ENCODE assay signal across 1 cellular context in the genomic region with DNA sequence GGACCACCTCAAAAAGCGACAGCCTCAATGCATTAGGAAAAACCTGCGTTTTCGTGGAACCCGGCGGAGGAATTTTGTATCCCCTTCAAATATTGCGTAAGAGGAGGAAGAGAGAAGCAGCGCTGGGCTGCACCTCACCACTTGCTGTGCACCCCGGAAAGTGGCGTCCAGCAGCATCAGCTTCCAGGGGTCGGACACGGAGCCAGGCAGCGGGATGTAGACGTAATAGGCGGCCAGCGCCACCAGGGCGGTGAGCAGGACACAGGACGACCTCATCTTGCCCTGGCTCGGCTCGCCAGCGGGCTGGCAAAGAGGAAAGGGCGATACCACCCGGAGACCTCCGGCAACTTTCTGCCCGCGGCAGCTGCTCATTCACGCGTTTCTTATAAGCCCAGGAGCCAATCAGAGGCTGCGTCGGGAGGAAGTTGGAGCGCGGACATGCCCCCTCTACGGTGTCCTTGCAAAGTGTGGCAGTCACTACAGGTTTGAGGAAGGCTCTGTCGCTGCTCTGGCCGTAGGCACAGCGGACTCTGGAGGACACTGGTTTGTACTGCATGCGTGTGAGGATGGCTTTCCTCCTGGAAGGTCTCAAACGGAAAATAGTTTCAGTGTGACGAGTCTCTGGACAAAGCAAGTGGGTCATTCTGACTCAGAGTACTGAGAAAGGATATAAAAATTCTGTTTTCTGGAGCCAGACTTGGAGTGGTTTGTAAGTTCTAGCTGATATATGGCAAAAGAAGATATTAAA.
TF ChIP-seq lines count a peak whose summit lies in the region.

A gene with protein sequence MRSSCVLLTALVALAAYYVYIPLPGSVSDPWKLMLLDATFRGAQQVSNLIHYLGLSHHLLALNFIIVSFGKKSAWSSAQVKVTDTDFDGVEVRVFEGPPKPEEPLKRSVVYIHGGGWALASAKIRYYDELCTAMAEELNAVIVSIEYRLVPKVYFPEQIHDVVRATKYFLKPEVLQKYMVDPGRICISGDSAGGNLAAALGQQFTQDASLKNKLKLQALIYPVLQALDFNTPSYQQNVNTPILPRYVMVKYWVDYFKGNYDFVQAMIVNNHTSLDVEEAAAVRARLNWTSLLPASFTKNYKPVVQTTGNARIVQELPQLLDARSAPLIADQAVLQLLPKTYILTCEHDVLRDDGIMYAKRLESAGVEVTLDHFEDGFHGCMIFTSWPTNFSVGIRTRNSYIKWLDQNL (minus strand): TSS at position 359 of the 748 bp plus-strand sequence. CDS start 83 bp downstream, at position 276.

TF ChIP-seq in HepG2, 621 proteins besides CTCF, POLR2A, EP300 and RAD21 (continued from another document and continues in another):
- TF ChIP-seq, protein P1, sequence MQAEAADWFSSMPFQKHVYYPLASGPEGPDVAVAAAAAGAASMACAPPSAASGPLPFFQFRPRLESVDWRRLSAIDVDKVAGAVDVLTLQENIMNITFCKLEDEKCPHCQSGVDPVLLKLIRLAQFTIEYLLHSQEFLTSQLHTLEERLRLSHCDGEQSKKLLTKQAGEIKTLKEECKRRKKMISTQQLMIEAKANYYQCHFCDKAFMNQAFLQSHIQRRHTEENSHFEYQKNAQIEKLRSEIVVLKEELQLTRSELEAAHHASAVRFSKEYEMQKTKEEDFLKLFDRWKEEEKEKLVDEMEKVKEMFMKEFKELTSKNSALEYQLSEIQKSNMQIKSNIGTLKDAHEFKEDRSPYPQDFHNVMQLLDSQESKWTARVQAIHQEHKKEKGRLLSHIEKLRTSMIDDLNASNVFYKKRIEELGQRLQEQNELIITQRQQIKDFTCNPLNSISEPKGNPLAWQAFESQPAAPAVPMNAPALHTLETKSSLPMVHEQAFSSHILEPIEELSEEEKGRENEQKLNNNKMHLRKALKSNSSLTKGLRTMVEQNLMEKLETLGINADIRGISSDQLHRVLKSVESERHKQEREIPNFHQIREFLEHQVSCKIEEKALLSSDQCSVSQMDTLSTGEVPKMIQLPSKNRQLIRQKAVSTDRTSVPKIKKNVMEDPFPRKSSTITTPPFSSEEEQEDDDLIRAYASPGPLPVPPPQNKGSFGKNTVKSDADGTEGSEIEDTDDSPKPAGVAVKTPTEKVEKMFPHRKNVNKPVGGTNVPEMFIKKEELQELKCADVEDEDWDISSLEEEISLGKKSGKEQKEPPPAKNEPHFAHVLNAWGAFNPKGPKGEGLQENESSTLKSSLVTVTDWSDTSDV (CRISPR knock-in tag; IDR thresholded peaks at IDR 0.05): no peak
- TF ChIP-seq ZNF572 (CRISPR knock-in tag; IDR thresholded peaks at IDR 0.05): no peak
- 0 out of 2 replicates have a peak, but pooled peaks have one; percentile 73 for TF ChIP-seq ZNF776 (CRISPR knock-in tag; IDR thresholded peaks at IDR 0.05)
- peak; percentile 62 for TF ChIP-seq ZNF350 (CRISPR knock-in tag; IDR thresholded peaks at IDR 0.05; ENCODE audit: borderline replicate concordance, low read depth)
- no peak for TF ChIP-seq NCOA5 (CRISPR knock-in tag; IDR thresholded peaks at IDR 0.05)
- TF ChIP-seq, protein P2, sequence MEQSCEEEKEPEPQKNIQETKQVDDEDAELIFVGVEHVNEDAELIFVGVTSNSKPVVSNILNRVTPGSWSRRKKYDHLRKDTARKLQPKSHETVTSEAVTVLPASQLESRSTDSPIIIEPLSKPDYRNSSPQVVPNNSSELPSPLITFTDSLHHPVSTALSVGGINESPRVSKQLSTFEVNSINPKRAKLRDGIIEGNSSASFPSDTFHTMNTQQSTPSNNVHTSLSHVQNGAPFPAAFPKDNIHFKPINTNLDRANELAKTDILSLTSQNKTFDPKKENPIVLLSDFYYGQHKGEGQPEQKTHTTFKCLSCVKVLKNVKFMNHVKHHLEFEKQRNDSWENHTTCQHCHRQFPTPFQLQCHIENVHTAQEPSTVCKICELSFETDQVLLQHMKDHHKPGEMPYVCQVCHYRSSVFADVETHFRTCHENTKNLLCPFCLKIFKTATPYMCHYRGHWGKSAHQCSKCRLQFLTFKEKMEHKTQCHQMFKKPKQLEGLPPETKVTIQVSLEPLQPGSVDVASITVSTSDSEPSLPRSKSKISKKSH (CRISPR knock-in tag; IDR thresholded peaks at IDR 0.05; ENCODE audit: borderline replicate concordance): peak; percentile 74; the same call in 1 of the 2 replicates
- TF ChIP-seq, protein P3, sequence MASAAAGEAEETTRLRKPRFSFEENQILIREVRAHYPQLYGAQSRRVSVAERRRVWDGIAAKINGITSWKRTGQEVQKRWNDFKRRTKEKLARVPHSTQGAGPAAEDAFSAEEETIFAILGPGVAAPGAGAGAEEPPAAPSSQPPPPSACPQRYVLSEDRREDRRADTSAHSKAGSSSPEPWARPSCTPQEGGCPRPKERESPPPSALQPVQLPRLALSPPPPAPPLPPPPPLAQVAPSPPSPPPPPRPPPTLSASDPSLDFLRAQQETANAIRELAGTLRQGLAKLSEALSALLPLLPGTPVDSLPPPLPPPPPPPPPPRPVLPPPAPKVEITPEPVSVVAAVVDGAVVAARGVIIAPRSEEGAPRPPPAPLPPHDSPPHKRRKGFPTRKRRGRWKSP (CRISPR knock-in tag; IDR thresholded peaks at IDR 0.05): peak; percentile 36; the same call in 1 of the 2 replicates
- TF ChIP-seq ZNF232 (CRISPR knock-in tag; IDR thresholded peaks at IDR 0.05; ENCODE audit: borderline replicate concordance): no peak; the same call in 1 of the 2 replicates
- no peak for TF ChIP-seq ZNF3 (CRISPR knock-in tag; IDR thresholded peaks at IDR 0.05)
- peak; percentile 81 for TF ChIP-seq NFYC (CRISPR knock-in tag; IDR thresholded peaks at IDR 0.05)
- no peak for TF ChIP-seq ZZZ3 (CRISPR knock-in tag; IDR thresholded peaks at IDR 0.05; ENCODE audit: borderline replicate concordance)
- TF ChIP-seq, protein P4, sequence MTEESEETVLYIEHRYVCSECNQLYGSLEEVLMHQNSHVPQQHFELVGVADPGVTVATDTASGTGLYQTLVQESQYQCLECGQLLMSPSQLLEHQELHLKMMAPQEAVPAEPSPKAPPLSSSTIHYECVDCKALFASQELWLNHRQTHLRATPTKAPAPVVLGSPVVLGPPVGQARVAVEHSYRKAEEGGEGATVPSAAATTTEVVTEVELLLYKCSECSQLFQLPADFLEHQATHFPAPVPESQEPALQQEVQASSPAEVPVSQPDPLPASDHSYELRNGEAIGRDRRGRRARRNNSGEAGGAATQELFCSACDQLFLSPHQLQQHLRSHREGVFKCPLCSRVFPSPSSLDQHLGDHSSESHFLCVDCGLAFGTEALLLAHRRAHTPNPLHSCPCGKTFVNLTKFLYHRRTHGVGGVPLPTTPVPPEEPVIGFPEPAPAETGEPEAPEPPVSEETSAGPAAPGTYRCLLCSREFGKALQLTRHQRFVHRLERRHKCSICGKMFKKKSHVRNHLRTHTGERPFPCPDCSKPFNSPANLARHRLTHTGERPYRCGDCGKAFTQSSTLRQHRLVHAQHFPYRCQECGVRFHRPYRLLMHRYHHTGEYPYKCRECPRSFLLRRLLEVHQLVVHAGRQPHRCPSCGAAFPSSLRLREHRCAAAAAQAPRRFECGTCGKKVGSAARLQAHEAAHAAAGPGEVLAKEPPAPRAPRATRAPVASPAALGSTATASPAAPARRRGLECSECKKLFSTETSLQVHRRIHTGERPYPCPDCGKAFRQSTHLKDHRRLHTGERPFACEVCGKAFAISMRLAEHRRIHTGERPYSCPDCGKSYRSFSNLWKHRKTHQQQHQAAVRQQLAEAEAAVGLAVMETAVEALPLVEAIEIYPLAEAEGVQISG (CRISPR knock-in tag; IDR thresholded peaks at IDR 0.05): peak; percentile 93
- peak; percentile 64; the same call in 1 of the 2 replicates for TF ChIP-seq MED1 (CRISPR knock-in tag; IDR thresholded peaks at IDR 0.05)
- TF ChIP-seq PAWR (CRISPR knock-in tag; IDR thresholded peaks at IDR 0.05; ENCODE audit: borderline replicate concordance): no peak
- TF ChIP-seq ZKSCAN8 (CRISPR knock-in tag; IDR thresholded peaks at IDR 0.05; ENCODE audit: borderline replicate concordance): 0 out of 2 replicates have a peak, but pooled peaks have one; percentile 14
- no peak for TF ChIP-seq ZNF251 (CRISPR knock-in tag; IDR thresholded peaks at IDR 0.05)
- TF ChIP-seq GTF3A (CRISPR knock-in tag; conservative IDR thresholded peaks at IDR 0.05): no peak
- TF ChIP-seq TCF12 (IDR thresholded peaks at IDR 0.05): no peak
- 0 out of 2 replicates have a peak, but pooled peaks have one; percentile 46 for TF ChIP-seq TCF12 (CRISPR knock-in tag; IDR thresholded peaks at IDR 0.05)
- no peak for TF ChIP-seq RARG (CRISPR knock-in tag; IDR thresholded peaks at IDR 0.05; ENCODE audit: low read depth)
- TF ChIP-seq, protein P5, sequence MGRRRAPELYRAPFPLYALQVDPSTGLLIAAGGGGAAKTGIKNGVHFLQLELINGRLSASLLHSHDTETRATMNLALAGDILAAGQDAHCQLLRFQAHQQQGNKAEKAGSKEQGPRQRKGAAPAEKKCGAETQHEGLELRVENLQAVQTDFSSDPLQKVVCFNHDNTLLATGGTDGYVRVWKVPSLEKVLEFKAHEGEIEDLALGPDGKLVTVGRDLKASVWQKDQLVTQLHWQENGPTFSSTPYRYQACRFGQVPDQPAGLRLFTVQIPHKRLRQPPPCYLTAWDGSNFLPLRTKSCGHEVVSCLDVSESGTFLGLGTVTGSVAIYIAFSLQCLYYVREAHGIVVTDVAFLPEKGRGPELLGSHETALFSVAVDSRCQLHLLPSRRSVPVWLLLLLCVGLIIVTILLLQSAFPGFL (CRISPR knock-in tag; IDR thresholded peaks at IDR 0.05): no peak
- TF ChIP-seq ZC3H4 (CRISPR knock-in tag; IDR thresholded peaks at IDR 0.05; ENCODE audit: borderline replicate concordance): no peak
- TF ChIP-seq, protein P6, sequence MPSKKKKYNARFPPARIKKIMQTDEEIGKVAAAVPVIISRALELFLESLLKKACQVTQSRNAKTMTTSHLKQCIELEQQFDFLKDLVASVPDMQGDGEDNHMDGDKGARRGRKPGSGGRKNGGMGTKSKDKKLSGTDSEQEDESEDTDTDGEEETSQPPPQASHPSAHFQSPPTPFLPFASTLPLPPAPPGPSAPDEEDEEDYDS (CRISPR knock-in tag; IDR thresholded peaks at IDR 0.05): peak; percentile 99
- no peak; the same call in 1 of the 2 replicates for TF ChIP-seq SAFB2 (CRISPR knock-in tag; IDR thresholded peaks at IDR 0.05; ENCODE audit: borderline replicate concordance, low read depth)
- no peak for TF ChIP-seq SKI (IDR thresholded peaks at IDR 0.05; ENCODE audit: partially characterized antibody)
- no peak for TF ChIP-seq ZNF224 (CRISPR knock-in tag; IDR thresholded peaks at IDR 0.05)
- no peak for TF ChIP-seq JDP2 (CRISPR knock-in tag; IDR thresholded peaks at IDR 0.05; ENCODE audit: borderline replicate concordance)
- TF ChIP-seq, protein P7, sequence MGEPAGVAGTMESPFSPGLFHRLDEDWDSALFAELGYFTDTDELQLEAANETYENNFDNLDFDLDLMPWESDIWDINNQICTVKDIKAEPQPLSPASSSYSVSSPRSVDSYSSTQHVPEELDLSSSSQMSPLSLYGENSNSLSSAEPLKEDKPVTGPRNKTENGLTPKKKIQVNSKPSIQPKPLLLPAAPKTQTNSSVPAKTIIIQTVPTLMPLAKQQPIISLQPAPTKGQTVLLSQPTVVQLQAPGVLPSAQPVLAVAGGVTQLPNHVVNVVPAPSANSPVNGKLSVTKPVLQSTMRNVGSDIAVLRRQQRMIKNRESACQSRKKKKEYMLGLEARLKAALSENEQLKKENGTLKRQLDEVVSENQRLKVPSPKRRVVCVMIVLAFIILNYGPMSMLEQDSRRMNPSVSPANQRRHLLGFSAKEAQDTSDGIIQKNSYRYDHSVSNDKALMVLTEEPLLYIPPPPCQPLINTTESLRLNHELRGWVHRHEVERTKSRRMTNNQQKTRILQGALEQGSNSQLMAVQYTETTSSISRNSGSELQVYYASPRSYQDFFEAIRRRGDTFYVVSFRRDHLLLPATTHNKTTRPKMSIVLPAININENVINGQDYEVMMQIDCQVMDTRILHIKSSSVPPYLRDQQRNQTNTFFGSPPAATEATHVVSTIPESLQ (CRISPR knock-in tag; conservative IDR thresholded peaks at IDR 0.05): no peak
- TF ChIP-seq, protein P8, sequence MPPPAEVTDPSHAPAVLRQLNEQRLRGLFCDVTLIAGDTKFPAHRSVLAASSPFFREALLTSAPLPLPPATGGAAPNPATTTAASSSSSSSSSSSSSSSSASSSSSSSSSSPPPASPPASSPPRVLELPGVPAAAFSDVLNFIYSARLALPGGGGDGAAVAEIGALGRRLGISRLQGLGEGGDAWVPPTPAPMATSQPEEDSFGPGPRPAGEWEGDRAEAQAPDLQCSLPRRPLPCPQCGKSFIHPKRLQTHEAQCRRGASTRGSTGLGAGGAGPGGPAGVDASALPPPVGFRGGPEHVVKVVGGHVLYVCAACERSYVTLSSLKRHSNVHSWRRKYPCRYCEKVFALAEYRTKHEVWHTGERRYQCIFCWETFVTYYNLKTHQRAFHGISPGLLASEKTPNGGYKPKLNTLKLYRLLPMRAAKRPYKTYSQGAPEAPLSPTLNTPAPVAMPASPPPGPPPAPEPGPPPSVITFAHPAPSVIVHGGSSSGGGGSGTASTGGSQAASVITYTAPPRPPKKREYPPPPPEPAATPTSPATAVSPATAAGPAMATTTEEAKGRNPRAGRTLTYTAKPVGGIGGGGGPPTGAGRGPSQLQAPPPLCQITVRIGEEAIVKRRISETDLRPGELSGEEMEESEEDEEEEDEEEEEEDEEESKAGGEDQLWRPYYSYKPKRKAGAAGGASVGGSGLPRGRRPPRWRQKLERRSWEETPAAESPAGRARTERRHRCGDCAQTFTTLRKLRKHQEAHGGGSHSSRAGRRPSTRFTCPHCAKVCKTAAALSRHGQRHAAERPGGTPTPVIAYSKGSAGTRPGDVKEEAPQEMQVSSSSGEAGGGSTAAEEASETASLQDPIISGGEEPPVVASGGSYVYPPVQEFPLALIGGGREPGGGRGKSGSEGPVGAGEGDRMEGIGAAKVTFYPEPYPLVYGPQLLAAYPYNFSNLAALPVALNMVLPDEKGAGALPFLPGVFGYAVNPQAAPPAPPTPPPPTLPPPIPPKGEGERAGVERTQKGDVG (CRISPR knock-in tag; IDR thresholded peaks at IDR 0.05; ENCODE audit: borderline replicate concordance): no peak
- TF ChIP-seq, protein P9, sequence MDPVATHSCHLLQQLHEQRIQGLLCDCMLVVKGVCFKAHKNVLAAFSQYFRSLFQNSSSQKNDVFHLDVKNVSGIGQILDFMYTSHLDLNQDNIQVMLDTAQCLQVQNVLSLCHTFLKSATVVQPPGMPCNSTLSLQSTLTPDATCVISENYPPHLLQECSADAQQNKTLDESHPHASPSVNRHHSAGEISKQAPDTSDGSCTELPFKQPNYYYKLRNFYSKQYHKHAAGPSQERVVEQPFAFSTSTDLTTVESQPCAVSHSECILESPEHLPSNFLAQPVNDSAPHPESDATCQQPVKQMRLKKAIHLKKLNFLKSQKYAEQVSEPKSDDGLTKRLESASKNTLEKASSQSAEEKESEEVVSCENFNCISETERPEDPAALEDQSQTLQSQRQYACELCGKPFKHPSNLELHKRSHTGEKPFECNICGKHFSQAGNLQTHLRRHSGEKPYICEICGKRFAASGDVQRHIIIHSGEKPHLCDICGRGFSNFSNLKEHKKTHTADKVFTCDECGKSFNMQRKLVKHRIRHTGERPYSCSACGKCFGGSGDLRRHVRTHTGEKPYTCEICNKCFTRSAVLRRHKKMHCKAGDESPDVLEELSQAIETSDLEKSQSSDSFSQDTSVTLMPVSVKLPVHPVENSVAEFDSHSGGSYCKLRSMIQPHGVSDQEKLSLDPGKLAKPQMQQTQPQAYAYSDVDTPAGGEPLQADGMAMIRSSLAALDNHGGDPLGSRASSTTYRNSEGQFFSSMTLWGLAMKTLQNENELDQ (CRISPR knock-in tag; IDR thresholded peaks at IDR 0.05; ENCODE audit: borderline replicate concordance): no peak
- TF ChIP-seq, protein P10, sequence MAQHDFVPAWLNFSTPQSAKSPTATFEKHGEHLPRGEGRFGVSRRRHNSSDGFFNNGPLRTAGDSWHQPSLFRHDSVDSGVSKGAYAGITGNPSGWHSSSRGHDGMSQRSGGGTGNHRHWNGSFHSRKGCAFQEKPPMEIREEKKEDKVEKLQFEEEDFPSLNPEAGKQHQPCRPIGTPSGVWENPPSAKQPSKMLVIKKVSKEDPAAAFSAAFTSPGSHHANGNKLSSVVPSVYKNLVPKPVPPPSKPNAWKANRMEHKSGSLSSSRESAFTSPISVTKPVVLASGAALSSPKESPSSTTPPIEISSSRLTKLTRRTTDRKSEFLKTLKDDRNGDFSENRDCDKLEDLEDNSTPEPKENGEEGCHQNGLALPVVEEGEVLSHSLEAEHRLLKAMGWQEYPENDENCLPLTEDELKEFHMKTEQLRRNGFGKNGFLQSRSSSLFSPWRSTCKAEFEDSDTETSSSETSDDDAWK (CRISPR knock-in tag; IDR thresholded peaks at IDR 0.05): no peak
- TF ChIP-seq ZNF460 (CRISPR knock-in tag; IDR thresholded peaks at IDR 0.05; ENCODE audit: borderline replicate concordance): no peak
